Comparison of ENCODE assay signal across 4 cellular contexts in the genomic region with DNA sequence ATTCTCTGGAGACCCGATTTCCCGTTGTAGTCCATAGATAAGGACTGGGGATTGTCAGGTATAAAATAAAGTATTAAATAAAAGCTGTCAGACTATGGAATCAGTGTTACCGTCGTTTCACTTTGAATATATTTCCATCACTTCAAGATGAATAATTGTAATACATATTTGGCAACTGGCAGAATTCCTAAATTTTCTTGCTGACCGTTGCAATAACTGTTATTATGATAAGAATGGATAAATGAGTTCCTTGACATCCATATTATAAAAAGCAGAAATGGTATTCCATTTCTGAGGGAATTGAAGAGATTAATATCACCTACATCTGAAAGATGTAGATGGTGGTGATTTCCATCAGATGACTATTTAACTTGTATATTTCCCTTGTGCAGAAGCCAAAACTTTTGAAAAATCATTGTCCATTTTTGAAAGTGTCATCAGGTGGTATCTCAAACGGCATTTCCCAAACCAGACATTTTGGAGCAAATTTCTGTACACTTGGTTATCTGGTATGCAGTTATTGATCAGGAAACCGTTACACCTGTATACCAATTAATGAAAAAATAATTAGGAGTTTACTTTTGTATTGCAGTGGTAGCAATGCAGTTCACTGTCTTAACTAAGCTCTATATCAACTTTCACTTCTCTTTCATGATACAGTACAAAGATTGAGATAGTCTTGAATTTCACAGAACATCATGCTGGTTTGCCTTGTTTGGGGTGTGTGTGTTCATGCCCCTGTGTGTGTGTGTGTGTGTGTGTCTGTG.
A peak's percentile ranks its signal among the peaks of the same experiment; 100 is the strongest.
TF ChIP-seq lines count a peak whose summit lies in the region.

No MANE protein-coding gene starts in this region.

TF ChIP-seq in HepG2, 621 proteins besides CTCF, POLR2A, EP300 and RAD21:
- TF ChIP-seq MAFF (IDR thresholded peaks at IDR 0.05; ENCODE audit: low read depth, low read length) (peak; percentile 54), MAFK (conservative IDR thresholded peaks at IDR 0.05 in 1 of 2, IDR thresholded peaks at IDR 0.05 in 1 of 2; ENCODE audit: low read length in 2 of 2) (peak; percentile 46 to 82), ZNF558 (CRISPR knock-in tag; IDR thresholded peaks at IDR 0.05; ENCODE audit: borderline replicate concordance) (no peak), HMG20B (CRISPR knock-in tag; conservative IDR thresholded peaks at IDR 0.05) (no peak), REPIN1 (CRISPR knock-in tag; IDR thresholded peaks at IDR 0.05; ENCODE audit: borderline replicate concordance, low read depth) (no peak)
TF ChIP-seq in HepG2: peak in this region for 2.

TF ChIP-seq in IMR-90, 13 proteins besides CTCF, POLR2A, EP300 and RAD21:
- TF ChIP-seq CEBPB (IDR thresholded peaks at IDR 0.05; ENCODE audit: low read depth, low read length) (no peak), BHLHE40 (IDR thresholded peaks at IDR 0.05; ENCODE audit: low read depth, low read length) (no peak), MAFK (IDR thresholded peaks at IDR 0.05; ENCODE audit: low read depth, low read length) (peak; percentile 66), NFE2L2 (IDR thresholded peaks at IDR 0.05; ENCODE audit: low read depth, low read length) (no peak), FOS (IDR thresholded peaks at IDR 0.05; ENCODE audit: low read depth, low read length) (no peak), RFX5 (IDR thresholded peaks at IDR 0.05; ENCODE audit: low read depth, low read length) (no peak)
- TF ChIP-seq, protein P1, sequence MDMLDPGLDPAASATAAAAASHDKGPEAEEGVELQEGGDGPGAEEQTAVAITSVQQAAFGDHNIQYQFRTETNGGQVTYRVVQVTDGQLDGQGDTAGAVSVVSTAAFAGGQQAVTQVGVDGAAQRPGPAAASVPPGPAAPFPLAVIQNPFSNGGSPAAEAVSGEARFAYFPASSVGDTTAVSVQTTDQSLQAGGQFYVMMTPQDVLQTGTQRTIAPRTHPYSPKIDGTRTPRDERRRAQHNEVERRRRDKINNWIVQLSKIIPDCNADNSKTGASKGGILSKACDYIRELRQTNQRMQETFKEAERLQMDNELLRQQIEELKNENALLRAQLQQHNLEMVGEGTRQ (IDR thresholded peaks at IDR 0.05; ENCODE audit: low read depth, low read length), result no peak

TF ChIP-seq in GM12878, 131 proteins besides CTCF, POLR2A, EP300 and RAD21:
- no peak for TF ChIP-seq SIX5 (IDR thresholded peaks at IDR 0.05; ENCODE audit: low read depth, low read length, severe bottlenecking)
- TF ChIP-seq SREBF1 (IDR thresholded peaks at IDR 0.05; ENCODE audit: low read length), result no peak
- peak; percentile 14; the same call in 1 of the 2 replicates for TF ChIP-seq SPI1 (IDR thresholded peaks at IDR 0.05; ENCODE audit: borderline replicate concordance, insufficient read depth, low read depth, low read length)
- no peak for TF ChIP-seq LARP7 (IDR thresholded peaks at IDR 0.05)
- no peak for TF ChIP-seq ETV6 (conservative IDR thresholded peaks at IDR 0.05 in 1 of 2, IDR thresholded peaks at IDR 0.05 in 1 of 2; ENCODE audit: borderline replicate concordance in 1 of 2, low read depth in 1 of 2)
- TF ChIP-seq HDGF (IDR thresholded peaks at IDR 0.05), result 0 out of 2 replicates have a peak, but pooled peaks have one; percentile 60
- TF ChIP-seq MTA2 (IDR thresholded peaks at IDR 0.05; ENCODE audit: low read depth), result peak; percentile 70; the same call in 1 of the 2 replicates
- TF ChIP-seq, protein P2, sequence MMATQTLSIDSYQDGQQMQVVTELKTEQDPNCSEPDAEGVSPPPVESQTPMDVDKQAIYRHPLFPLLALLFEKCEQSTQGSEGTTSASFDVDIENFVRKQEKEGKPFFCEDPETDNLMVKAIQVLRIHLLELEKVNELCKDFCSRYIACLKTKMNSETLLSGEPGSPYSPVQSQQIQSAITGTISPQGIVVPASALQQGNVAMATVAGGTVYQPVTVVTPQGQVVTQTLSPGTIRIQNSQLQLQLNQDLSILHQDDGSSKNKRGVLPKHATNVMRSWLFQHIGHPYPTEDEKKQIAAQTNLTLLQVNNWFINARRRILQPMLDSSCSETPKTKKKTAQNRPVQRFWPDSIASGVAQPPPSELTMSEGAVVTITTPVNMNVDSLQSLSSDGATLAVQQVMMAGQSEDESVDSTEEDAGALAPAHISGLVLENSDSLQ (IDR thresholded peaks at IDR 0.05), result no peak
- TF ChIP-seq, protein P3, sequence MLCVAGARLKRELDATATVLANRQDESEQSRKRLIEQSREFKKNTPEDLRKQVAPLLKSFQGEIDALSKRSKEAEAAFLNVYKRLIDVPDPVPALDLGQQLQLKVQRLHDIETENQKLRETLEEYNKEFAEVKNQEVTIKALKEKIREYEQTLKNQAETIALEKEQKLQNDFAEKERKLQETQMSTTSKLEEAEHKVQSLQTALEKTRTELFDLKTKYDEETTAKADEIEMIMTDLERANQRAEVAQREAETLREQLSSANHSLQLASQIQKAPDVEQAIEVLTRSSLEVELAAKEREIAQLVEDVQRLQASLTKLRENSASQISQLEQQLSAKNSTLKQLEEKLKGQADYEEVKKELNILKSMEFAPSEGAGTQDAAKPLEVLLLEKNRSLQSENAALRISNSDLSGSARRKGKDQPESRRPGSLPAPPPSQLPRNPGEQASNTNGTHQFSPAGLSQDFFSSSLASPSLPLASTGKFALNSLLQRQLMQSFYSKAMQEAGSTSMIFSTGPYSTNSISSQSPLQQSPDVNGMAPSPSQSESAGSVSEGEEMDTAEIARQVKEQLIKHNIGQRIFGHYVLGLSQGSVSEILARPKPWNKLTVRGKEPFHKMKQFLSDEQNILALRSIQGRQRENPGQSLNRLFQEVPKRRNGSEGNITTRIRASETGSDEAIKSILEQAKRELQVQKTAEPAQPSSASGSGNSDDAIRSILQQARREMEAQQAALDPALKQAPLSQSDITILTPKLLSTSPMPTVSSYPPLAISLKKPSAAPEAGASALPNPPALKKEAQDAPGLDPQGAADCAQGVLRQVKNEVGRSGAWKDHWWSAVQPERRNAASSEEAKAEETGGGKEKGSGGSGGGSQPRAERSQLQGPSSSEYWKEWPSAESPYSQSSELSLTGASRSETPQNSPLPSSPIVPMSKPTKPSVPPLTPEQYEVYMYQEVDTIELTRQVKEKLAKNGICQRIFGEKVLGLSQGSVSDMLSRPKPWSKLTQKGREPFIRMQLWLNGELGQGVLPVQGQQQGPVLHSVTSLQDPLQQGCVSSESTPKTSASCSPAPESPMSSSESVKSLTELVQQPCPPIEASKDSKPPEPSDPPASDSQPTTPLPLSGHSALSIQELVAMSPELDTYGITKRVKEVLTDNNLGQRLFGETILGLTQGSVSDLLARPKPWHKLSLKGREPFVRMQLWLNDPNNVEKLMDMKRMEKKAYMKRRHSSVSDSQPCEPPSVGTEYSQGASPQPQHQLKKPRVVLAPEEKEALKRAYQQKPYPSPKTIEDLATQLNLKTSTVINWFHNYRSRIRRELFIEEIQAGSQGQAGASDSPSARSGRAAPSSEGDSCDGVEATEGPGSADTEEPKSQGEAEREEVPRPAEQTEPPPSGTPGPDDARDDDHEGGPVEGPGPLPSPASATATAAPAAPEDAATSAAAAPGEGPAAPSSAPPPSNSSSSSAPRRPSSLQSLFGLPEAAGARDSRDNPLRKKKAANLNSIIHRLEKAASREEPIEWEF (IDR thresholded peaks at IDR 0.05; ENCODE audit: insufficient replicate concordance, low read depth, low read length), result peak; percentile 75
- TF ChIP-seq NBN (IDR thresholded peaks at IDR 0.05), result peak; percentile 49; the same call in 1 of the 2 replicates

TF ChIP-seq in GM23338, 12 proteins besides CTCF, POLR2A, EP300 and RAD21:
- TF ChIP-seq EZH2phosphoT487 (IDR thresholded peaks at IDR 0.05; ENCODE audit: unreplicated experiment) (no peak), POLR2AphosphoS5 (IDR thresholded peaks at IDR 0.05; ENCODE audit: low read depth) (no peak), JUNB (IDR thresholded peaks at IDR 0.05; ENCODE audit: unreplicated experiment) (no peak), NANOG (IDR thresholded peaks at IDR 0.05; ENCODE audit: borderline replicate concordance) (no peak), EZH2 (IDR thresholded peaks at IDR 0.05; ENCODE audit: low read depth, unreplicated experiment) (no peak), ZNF114 (CRISPR knock-in tag; IDR thresholded peaks at IDR 0.05) (no peak), STAT1 (IDR thresholded peaks at IDR 0.05; ENCODE audit: unreplicated experiment) (no peak), CREB1 (CRISPR knock-in tag; IDR thresholded peaks at IDR 0.05; ENCODE audit: low read depth) (no peak), ZNF331 (CRISPR knock-in tag; IDR thresholded peaks at IDR 0.05; ENCODE audit: low read depth) (no peak)
- TF ChIP-seq, protein P4, sequence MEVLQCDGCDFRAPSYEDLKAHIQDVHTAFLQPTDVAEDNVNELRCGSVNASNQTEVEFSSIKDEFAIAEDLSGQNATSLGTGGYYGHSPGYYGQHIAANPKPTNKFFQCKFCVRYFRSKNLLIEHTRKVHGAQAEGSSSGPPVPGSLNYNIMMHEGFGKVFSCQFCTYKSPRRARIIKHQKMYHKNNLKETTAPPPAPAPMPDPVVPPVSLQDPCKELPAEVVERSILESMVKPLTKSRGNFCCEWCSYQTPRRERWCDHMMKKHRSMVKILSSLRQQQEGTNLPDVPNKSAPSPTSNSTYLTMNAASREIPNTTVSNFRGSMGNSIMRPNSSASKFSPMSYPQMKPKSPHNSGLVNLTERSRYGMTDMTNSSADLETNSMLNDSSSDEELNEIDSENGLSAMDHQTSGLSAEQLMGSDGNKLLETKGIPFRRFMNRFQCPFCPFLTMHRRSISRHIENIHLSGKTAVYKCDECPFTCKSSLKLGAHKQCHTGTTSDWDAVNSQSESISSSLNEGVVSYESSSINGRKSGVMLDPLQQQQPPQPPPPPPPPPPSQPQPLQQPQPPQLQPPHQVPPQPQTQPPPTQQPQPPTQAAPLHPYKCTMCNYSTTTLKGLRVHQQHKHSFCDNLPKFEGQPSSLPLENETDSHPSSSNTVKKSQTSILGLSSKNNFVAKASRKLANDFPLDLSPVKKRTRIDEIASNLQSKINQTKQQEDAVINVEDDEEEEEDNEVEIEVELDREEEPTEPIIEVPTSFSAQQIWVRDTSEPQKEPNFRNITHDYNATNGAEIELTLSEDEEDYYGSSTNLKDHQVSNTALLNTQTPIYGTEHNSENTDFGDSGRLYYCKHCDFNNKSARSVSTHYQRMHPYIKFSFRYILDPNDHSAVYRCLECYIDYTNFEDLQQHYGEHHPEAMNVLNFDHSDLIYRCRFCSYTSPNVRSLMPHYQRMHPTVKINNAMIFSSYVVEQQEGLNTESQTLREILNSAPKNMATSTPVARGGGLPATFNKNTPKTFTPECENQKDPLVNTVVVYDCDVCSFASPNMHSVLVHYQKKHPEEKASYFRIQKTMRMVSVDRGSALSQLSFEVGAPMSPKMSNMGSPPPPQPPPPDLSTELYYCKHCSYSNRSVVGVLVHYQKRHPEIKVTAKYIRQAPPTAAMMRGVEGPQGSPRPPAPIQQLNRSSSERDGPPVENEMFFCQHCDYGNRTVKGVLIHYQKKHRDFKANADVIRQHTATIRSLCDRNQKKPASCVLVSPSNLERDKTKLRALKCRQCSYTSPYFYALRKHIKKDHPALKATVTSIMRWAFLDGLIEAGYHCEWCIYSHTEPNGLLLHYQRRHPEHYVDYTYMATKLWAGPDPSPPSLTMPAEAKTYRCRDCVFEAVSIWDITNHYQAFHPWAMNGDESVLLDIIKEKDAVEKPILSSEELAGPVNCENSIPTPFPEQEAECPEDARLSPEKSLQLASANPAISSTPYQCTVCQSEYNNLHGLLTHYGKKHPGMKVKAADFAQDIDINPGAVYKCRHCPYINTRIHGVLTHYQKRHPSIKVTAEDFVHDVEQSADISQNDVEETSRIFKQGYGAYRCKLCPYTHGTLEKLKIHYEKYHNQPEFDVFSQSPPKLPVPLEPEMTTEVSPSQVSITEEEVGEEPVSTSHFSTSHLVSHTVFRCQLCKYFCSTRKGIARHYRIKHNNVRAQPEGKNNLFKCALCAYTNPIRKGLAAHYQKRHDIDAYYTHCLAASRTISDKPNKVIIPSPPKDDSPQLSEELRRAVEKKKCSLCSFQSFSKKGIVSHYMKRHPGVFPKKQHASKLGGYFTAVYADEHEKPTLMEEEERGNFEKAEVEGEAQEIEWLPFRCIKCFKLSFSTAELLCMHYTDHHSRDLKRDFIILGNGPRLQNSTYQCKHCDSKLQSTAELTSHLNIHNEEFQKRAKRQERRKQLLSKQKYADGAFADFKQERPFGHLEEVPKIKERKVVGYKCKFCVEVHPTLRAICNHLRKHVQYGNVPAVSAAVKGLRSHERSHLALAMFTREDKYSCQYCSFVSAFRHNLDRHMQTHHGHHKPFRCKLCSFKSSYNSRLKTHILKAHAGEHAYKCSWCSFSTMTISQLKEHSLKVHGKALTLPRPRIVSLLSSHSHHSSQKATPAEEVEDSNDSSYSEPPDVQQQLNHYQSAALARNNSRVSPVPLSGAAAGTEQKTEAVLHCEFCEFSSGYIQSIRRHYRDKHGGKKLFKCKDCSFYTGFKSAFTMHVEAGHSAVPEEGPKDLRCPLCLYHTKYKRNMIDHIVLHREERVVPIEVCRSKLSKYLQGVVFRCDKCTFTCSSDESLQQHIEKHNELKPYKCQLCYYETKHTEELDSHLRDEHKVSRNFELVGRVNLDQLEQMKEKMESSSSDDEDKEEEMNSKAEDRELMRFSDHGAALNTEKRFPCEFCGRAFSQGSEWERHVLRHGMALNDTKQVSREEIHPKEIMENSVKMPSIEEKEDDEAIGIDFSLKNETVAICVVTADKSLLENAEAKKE (CRISPR knock-in tag; IDR thresholded peaks at IDR 0.05), result no peak
- TF ChIP-seq, protein P5, sequence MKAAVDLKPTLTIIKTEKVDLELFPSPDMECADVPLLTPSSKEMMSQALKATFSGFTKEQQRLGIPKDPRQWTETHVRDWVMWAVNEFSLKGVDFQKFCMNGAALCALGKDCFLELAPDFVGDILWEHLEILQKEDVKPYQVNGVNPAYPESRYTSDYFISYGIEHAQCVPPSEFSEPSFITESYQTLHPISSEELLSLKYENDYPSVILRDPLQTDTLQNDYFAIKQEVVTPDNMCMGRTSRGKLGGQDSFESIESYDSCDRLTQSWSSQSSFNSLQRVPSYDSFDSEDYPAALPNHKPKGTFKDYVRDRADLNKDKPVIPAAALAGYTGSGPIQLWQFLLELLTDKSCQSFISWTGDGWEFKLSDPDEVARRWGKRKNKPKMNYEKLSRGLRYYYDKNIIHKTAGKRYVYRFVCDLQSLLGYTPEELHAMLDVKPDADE (IDR thresholded peaks at IDR 0.05), result no peak
- TF ChIP-seq, protein P6, sequence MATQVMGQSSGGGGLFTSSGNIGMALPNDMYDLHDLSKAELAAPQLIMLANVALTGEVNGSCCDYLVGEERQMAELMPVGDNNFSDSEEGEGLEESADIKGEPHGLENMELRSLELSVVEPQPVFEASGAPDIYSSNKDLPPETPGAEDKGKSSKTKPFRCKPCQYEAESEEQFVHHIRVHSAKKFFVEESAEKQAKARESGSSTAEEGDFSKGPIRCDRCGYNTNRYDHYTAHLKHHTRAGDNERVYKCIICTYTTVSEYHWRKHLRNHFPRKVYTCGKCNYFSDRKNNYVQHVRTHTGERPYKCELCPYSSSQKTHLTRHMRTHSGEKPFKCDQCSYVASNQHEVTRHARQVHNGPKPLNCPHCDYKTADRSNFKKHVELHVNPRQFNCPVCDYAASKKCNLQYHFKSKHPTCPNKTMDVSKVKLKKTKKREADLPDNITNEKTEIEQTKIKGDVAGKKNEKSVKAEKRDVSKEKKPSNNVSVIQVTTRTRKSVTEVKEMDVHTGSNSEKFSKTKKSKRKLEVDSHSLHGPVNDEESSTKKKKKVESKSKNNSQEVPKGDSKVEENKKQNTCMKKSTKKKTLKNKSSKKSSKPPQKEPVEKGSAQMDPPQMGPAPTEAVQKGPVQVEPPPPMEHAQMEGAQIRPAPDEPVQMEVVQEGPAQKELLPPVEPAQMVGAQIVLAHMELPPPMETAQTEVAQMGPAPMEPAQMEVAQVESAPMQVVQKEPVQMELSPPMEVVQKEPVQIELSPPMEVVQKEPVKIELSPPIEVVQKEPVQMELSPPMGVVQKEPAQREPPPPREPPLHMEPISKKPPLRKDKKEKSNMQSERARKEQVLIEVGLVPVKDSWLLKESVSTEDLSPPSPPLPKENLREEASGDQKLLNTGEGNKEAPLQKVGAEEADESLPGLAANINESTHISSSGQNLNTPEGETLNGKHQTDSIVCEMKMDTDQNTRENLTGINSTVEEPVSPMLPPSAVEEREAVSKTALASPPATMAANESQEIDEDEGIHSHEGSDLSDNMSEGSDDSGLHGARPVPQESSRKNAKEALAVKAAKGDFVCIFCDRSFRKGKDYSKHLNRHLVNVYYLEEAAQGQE (IDR thresholded peaks at IDR 0.05; ENCODE audit: unreplicated experiment), result no peak
